1 cellular context compared by ENCODE assay signal in genomic region chr14:21087294-21088091, GRCh38.
TF ChIP-seq lines count a peak whose summit lies in the region.

No MANE protein-coding gene starts in this region.

TF ChIP-seq in K562, 482 proteins besides CTCF, POLR2A, EP300 and RAD21 (continued from another document):
- TF ChIP-seq ZBTB34 (CRISPR knock-in tag; IDR thresholded peaks at IDR 0.05) (no peak), MYNN (IDR thresholded peaks at IDR 0.05) (peak; percentile 63; the same call in 1 of the 2 replicates), MYNN (CRISPR knock-in tag; IDR thresholded peaks at IDR 0.05) (no peak), NRF1 (conservative IDR thresholded peaks at IDR 0.05 in 1 of 2, IDR thresholded peaks at IDR 0.05 in 1 of 2) (no peak), MLX (CRISPR knock-in tag; conservative IDR thresholded peaks at IDR 0.05) (no peak), ZC3H8 (IDR thresholded peaks at IDR 0.05) (no peak), ASH1L (IDR thresholded peaks at IDR 0.05; ENCODE audit: borderline replicate concordance, low read depth, partially characterized antibody) (no peak), POLR2G (IDR thresholded peaks at IDR 0.05; ENCODE audit: low read depth, low read length) (0 out of 2 replicates have a peak, but pooled peaks have one; percentile 19), ZNF551 (CRISPR knock-in tag; IDR thresholded peaks at IDR 0.05) (no peak), JUNB (CRISPR knock-in tag; conservative IDR thresholded peaks at IDR 0.05) (no peak), ARID3A (IDR thresholded peaks at IDR 0.05; ENCODE audit: borderline replicate concordance, low read depth, low read length) (no peak), HINFP (tag; conservative IDR thresholded peaks at IDR 0.05; ENCODE audit: low read depth) (no peak), SMAD4 (CRISPR knock-in tag; conservative IDR thresholded peaks at IDR 0.05) (no peak), THRB (CRISPR knock-in tag; conservative IDR thresholded peaks at IDR 0.05) (no peak), SMAD3 (CRISPR knock-in tag; conservative IDR thresholded peaks at IDR 0.05) (no peak), RFX1 (IDR thresholded peaks at IDR 0.05) (peak; percentile 93), KLF13 (tag; IDR thresholded peaks at IDR 0.05; ENCODE audit: borderline replicate concordance, low read depth) (no peak), HNRNPUL1 (IDR thresholded peaks at IDR 0.05; ENCODE audit: low read length) (no peak), KDM1A (IDR thresholded peaks at IDR 0.05) (0 out of 4 replicates have a peak, but pooled peaks of 1 of the 2 experiments have one; percentile 16), RCOR1 (IDR thresholded peaks at IDR 0.05; ENCODE audit: borderline replicate concordance in 1 of 2, low read depth in 2 of 2, low read length in 2 of 2) (0 out of 4 replicates have a peak, but pooled peaks of 1 of the 2 experiments have one; percentile 3), ZFP36 (IDR thresholded peaks at IDR 0.05; ENCODE audit: low read depth, low read length, partially characterized antibody) (no peak), ETV6 (IDR thresholded peaks at IDR 0.05; ENCODE audit: borderline replicate concordance in 1 of 2, low read depth in 2 of 2, low read length in 1 of 2) (no peak), ETV6 (CRISPR knock-in tag; IDR thresholded peaks at IDR 0.05; ENCODE audit: borderline replicate concordance) (no peak), TAL1 (IDR thresholded peaks at IDR 0.05) (no peak), GTF2B (IDR thresholded peaks at IDR 0.05; ENCODE audit: extremely low read depth, insufficient read length) (no peak)
TF ChIP-seq in K562: peak in this region for 8.
